In the genomic region with DNA sequence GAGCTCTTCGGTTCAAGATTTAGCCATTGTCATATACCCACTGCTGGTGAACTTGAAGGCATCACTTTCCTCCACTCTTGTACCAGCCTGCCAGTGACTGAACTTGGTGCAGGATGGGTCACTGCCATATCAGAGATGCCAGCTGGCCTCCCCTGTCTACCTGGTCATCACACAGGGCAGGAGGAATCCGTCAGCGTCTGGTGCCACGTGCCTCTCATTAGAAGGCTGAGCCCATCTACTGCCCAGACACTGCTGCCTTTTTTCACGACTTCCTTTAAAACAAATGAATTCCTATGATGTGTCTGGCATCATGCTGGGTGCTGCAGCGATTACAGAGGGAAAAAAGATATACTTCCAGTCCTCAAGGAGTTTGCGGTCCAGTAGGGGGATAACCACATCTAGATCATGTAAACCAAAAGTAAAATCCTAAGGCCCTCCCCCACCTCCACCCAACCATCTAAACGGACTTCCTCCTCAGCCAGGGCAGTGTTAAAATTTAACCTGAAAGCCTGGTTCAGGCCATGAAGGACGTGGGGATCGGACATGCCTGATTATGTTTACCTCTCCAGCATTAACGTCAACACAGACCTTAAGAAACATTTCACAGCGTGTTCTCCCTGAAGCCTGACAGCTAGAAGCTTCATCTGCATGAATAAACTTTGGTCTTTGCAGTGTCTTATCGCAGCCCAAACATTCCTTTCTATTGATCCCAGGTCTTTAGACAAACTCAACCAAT, we compare ENCODE assay signal across 21 cellular contexts. TPM values are rescaled to one million over a fixed set of nuclear protein-coding genes. Genes with fewer than 3 reads are reported as not detected.
A peak's percentile ranks its signal among the peaks of the same experiment; 100 is the strongest.
DNase-seq lines count a peak whose midpoint lies in the region; ATAC-seq and TF ChIP-seq lines count a peak whose summit lies in the region.
"Had no signal": no experiment of that assay in that cellular context is flagged by ENCODE, and none has a peak within 500 bp of the region (broad histone marks: within the 10 kb centered on the region; RNA-seq: fewer than 3 reads in every experiment).

No MANE protein-coding gene starts in this region.

- no peak overlapping the region for H3K4ac ChIP-seq in trophoblast cell (ENCODE audit: low read depth, low read length)

- H3K36me3 ChIP-seq in RWPE2 (ENCODE audit: low read depth) (no peaks in the 10 kb centered on the region), trophoblast cell (ENCODE audit: control insufficient read depth in 1 of 2, insufficient read depth in 2 of 2, low read length in 2 of 2) (no peaks in the 10 kb centered on the region)
- H3K36me3 ChIP-seq: SJSA1 had no signal

- no peak overlapping the region for H4K12ac ChIP-seq in trophoblast cell (ENCODE audit: low read depth, low read length)

- no peak overlapping the region for H3K14ac ChIP-seq in trophoblast cell (ENCODE audit: low read length)

- in situ Hi-C loops in Caki2 (cut with HindIII; ENCODE audit: low pct_unique_long_range_greater_than_20kb, low sequenced_read_pairs): no loop called here

- H2BK5ac ChIP-seq in trophoblast cell (ENCODE audit: low read depth, low read length, poor library complexity): no peak overlapping the region

- H3K79me2 ChIP-seq in trophoblast cell (ENCODE audit: control insufficient read depth, insufficient read depth, low read length, poor library complexity): no peaks in the 10 kb centered on the region

- no peak overlapping the region for H3K18ac ChIP-seq in trophoblast cell (ENCODE audit: low read length)

- intact Hi-C loops in left colon (cut with DNase I, micrococcal nuclease): no loop called here

- H3K23ac ChIP-seq in trophoblast cell (ENCODE audit: low read length): no peak overlapping the region

- no peak overlapping the region for H2AFZ ChIP-seq in trophoblast cell (ENCODE audit: insufficient read depth, low read length, poor library complexity)
- H2AFZ ChIP-seq: GM23248 had no signal

- WGBS in trophoblast cell (ENCODE audit: extremely low coverage, insufficient coverage, insufficient read length): no CpG with 5 or more reads among the region's 13 CpGs

- no peak overlapping the region for H2BK120ac ChIP-seq in trophoblast cell (ENCODE audit: insufficient read depth, low read length, poor library complexity)

- no peak overlapping the region for H3K4me2 ChIP-seq in trophoblast cell (ENCODE audit: low read length)

- no peaks in the 10 kb centered on the region for H3K4me1 ChIP-seq in RWPE2 (ENCODE audit: insufficient read depth, poor library complexity, severe bottlenecking)
- no peaks in the 10 kb centered on the region for H3K4me1 ChIP-seq in trophoblast cell (ENCODE audit: control insufficient read depth in 1 of 2, insufficient read depth in 2 of 2, low read length in 2 of 2)

- H3K27ac ChIP-seq in RWPE2 (ENCODE audit: poor library complexity, severe bottlenecking): no peak overlapping the region
- H3K27ac ChIP-seq in trophoblast cell (ENCODE audit: low read depth, low read length): no peak overlapping the region
- H3K27ac ChIP-seq: GM23248, SJSA1 had no signal

- H3K9ac ChIP-seq in trophoblast cell (ENCODE audit: low read length): no peak overlapping the region
- H3K9ac ChIP-seq: GM23248 had no signal

- no peak overlapping the region for H4K8ac ChIP-seq in trophoblast cell (ENCODE audit: low read depth, low read length)

- TF ChIP-seq CTCF in RWPE2 (IDR thresholded peaks at IDR 0.05; ENCODE audit: poor library complexity, severe bottlenecking): no peak

- H3K9me3 ChIP-seq in RWPE2 (ENCODE audit: severe bottlenecking): no peaks in the 10 kb centered on the region
- H3K9me3 ChIP-seq in trophoblast cell (ENCODE audit: insufficient read depth, low read depth, low read length): peaks cover 6% of the 10 kb centered on the region
- H3K9me3 ChIP-seq: SJSA1 had no signal

- DNase-seq in Caki2 (ENCODE audit: low read depth) (peak; percentile 91), RWPE2 (ENCODE audit: low spot score) (peak; percentile 13), left colon (peak in 1 of 2 donors; percentile 48), renal cortical epithelial cell (ENCODE audit: low read depth) (peak; percentile 97), SIG-M5 treated with dmso at 0.1 percent for 504 hours (lab: John Stamatoyannopoulos, UW; ENCODE audit: unreplicated experiment) (no peak), T-helper 9 cell (no peak), foreskin melanocyte (no peak), trophoblast cell (no peak)
- DNase-seq: activated CD8-positive, alpha-beta memory T cell treated with anti-CD3 and anti-CD28 coated beads, Interleukin-2, amount 10 ng/mL, durations not matched to agents 7 days and 5 days; activated gamma-delta T cell; amniotic stem cell; cerebellar nuclear complex; GF-D8; GM23248; NCI-H1092; NCI-H2081 treated with DMSO at 0.1 percent for 48 hours; NCI-H526 treated with DMSO at 0.1 percent for 48 hours; PC-3; retina had no signal

- H3K27me3 ChIP-seq in RWPE2 (ENCODE audit: insufficient read depth, poor library complexity, severe bottlenecking) (no peaks in the 10 kb centered on the region), trophoblast cell (ENCODE audit: insufficient read depth, low read length) (no peaks in the 10 kb centered on the region)

- H3K4me3 ChIP-seq in RWPE2 (ENCODE audit: severe bottlenecking): no peak overlapping the region
- no peak overlapping the region for H3K4me3 ChIP-seq in trophoblast cell (ENCODE audit: low read depth, low read length)
- H3K4me3 ChIP-seq: GM23248, SJSA1 had no signal

- H2BK12ac ChIP-seq in trophoblast cell (ENCODE audit: low read length): no peak overlapping the region

- no peaks in the 10 kb centered on the region for H3K79me1 ChIP-seq in trophoblast cell (ENCODE audit: low read length)

- H2AK5ac ChIP-seq in trophoblast cell (ENCODE audit: low read length): no peak overlapping the region

- H4K91ac ChIP-seq in trophoblast cell (ENCODE audit: low read depth, low read length): no peak overlapping the region

- ATAC-seq in RWPE2 (ENCODE audit: low read depth) (no peak), left colon (peak; percentile 90)
- ATAC-seq: activated CD4-positive, CD25-positive, alpha-beta regulatory T cell treated with anti-CD3 and anti-CD28 coated beads, Interleukin-2, amount 50 U/mL, for 24 hours; activated CD8-positive, alpha-beta memory T cell treated with anti-CD3 and anti-CD28 coated beads, Interleukin-2, amount 10 ng/mL, durations not matched to agents 7 days and 5 days; PC-3 had no signal

RNA-seq across cellular contexts. Expression of a gene that starts 29.2 kb away (rescaled TPM):
- total RNA-seq in Caki2 (2014; rRNA removed; shearing (Covaris generic); ENCODE audit: low replicate concordance): 10.1 and 14.6 TPM in 2 replicates
- total RNA-seq in left colon (100 to 1,000 TPM; 117 to 236 TPM), renal cortical epithelial cell (3.0 and 5.0 TPM in 2 replicates)
- 17.4 and 18.5 TPM in 2 replicates for polyA plus RNA-seq in trophoblast cell (2013)
- total RNA-seq: GM23248 had no signal
- polyA plus RNA-seq: GM23248 had no signal

Comparison
In these comparisons a context has a peak if more than half of its experiments do, and no peak if none do; other contexts are left out.
1. DNase-seq: peak in Caki2 (single experiment), RWPE2 (single experiment) and renal cortical epithelial cell (single experiment); none in SIG-M5 treated with dmso at 0.1 percent for 504 hours (single experiment), T-helper 9 cell (single experiment), foreskin melanocyte (single experiment) and trophoblast cell (0 of 2).